ENCODE assay signal across 8 cellular contexts in the genomic region with DNA sequence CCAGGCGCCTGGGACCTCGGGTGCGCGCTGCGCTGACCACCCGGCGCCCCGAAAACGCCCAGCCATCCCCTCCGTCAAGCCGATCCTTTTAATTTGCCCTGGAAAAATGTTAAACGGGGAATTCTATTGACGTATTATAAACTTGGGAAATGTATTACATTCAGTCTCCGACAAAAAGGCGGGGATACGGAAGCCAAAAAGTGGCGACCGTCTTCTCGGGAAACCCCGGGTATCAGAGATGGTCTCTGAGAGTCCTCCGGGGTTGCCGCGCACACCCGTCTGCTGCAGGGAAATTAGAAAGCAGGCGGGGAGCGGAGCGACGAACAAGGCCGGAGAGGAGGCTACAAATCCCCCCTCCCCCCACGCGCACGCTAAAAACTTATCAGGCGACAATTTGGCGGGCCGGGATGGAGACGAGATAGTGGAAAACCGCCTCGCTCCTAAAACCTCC.
DNase-seq lines count a peak whose midpoint lies in the region; ATAC-seq and TF ChIP-seq lines count a peak whose summit lies in the region.

No MANE protein-coding gene starts in this region.

- no peak for TF ChIP-seq CTCF in choroid plexus epithelial cell (conservative IDR thresholded peaks at IDR 0.05; ENCODE audit: low read depth, low read length)

- peaks cover 16% of the 10 kb centered on the region for H3K4me1 ChIP-seq in mucosa of stomach (ENCODE audit: control insufficient read depth, insufficient read depth, low read length)

- peak overlapping the region; percentile 64 for H3K9ac ChIP-seq in mucosa of stomach (ENCODE audit: low read length)

- H3K4me3 ChIP-seq in choroid plexus epithelial cell (ENCODE audit: low read depth, low read length) (peak overlapping the region; percentile 61), mucosa of stomach (ENCODE audit: low read length) (no peak overlapping the region)

- H3K9me3 ChIP-seq in mucosa of stomach (ENCODE audit: control insufficient read depth, low read length): no peaks in the 10 kb centered on the region

- ATAC-seq in HG02840 (IDR thresholded peaks at IDR 0.05; ENCODE audit: low FRiP score, unreplicated experiment) (no peak), HG03469 (IDR thresholded peaks at IDR 0.05; ENCODE audit: unreplicated experiment) (no peak), GM21360 (IDR thresholded peaks at IDR 0.05; ENCODE audit: unreplicated experiment) (no peak)

- H3K27me3 ChIP-seq in mucosa of stomach (ENCODE audit: control insufficient read depth, insufficient read depth, low read length): peaks cover 37% of the 10 kb centered on the region

- H3K36me3 ChIP-seq in mucosa of stomach (ENCODE audit: control insufficient read depth, insufficient read depth, low read length): no peaks in the 10 kb centered on the region

- in situ Hi-C loops in ACHN (cut with HindIII; ENCODE audit: low pct_ligation_motif_present, low pct_unique_long_range_greater_than_20kb, low sequenced_read_pairs): no loop called here

- DNase-seq in AG08396 (ENCODE audit: low spot score) (peak; percentile 40), HuH-7.5 (ENCODE audit: low spot score) (peak; percentile 72), choroid plexus epithelial cell (ENCODE audit: low read depth) (peak; percentile 15), ACHN (no peak)
